ENCODE assay signal across 25 cellular contexts in the genomic region with DNA sequence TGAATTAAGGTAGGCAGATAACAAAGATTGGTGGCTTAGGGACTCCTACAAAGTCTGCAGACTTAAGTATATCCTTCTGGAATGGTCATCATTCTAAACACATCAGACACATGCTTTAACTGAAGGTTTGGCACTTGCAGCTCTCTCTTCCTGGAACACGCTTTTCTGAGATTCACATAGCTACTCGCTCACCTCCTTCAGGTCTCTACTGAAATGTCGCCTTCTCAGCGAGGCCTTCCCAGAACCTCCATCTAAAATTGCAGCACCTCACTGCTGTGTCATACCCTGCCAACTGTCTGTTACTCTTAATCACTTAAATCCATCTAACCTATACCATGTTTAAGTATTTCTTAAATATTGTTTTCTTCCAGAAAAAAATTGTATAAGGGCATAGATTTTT.
"Had no signal": no experiment of that assay in that cellular context is flagged by ENCODE, and none has a peak within 500 bp of the region (broad histone marks: within the 10 kb centered on the region; RNA-seq: fewer than 3 reads in every experiment).

No MANE protein-coding gene starts in this region.

- FAIRE-seq: HepG2, RCC 7860 had no signal

- H3K4me1 ChIP-seq: SJSA1 had no signal

- H3K27ac ChIP-seq: SJSA1, SK-N-MC had no signal

- H3K9me3 ChIP-seq: MG63, SJSA1 had no signal

- H3K4me3 ChIP-seq: MG63, SJSA1, SK-N-MC had no signal

- H3K27me3 ChIP-seq: MG63, SJSA1 had no signal

- ATAC-seq: HepG2 had no signal

- H3K36me3 ChIP-seq: MG63, SJSA1 had no signal

- DNase-seq: IMR-90, Karpas-422, KG1, MG63, MV-4-11, NCI-H1048, NCI-H1105, NCI-H1417, NCI-H1436 treated with DMSO at 0.1 percent for 48 hours, NCI-H1694, NCI-H187 treated with DMSO at 0.1 percent for 48 hours, NCI-H2029 treated with DMSO at 0.1 percent for 48 hours, NCI-H2171 treated with DMSO at 0.1 percent for 48 hours, NCI-H345, NCI-H446 treated with DMSO at 0.1 percent for 48 hours, NCI-H510A treated with DMSO at 0.1 percent for 48 hours, NCI-H526, NCI-H748 treated with DMSO at 0.1 percent for 48 hours, Right ventricle myocardium superior, RPMI8226, SIG-M5 had no signal
